ENCODE assay signal across 29 cellular contexts in the genomic region with DNA sequence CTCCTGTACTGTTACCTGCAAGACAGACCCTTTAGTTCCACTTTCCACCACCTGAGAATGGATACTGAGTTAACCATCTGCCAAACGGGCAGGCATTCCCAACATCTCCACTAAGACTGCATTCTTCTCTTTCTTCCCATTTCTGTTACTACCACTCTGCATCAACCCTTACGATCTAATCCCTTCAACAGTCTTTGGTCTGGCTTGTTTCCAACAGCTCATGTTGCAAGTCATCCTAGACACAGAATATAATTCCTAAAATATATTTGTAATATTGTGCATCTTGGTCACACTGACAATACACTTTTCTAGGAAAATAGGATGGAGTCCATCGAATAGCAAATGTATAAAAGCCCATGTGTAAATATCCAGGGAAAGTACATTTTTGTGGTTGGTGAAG.
DNase-seq lines count a peak whose midpoint lies in the region; ATAC-seq and TF ChIP-seq lines count a peak whose summit lies in the region.
"Had no signal": no experiment of that assay in that cellular context is flagged by ENCODE, and none has a peak within 500 bp of the region (broad histone marks: within the 10 kb centered on the region; RNA-seq: fewer than 3 reads in every experiment).

No MANE protein-coding gene starts in this region.

- H2AK5ac ChIP-seq in mesenchymal stem cell (ENCODE audit: low read length, severe bottlenecking): no peak overlapping the region

- 97% methylated on average over 2 of the region's 3 CpGs for WGBS in mesenchymal stem cell

- DNase-seq in NCI-H1105 treated with DMSO at 0.1 percent for 48 hours (lab: John Stamatoyannopoulos, UW) (peak; percentile 2), NCI-H1105 (lab: John Stamatoyannopoulos, UW) (no peak), NCI-H2171 treated with DMSO at 0.1 percent for 48 hours (lab: John Stamatoyannopoulos, UW) (peak; percentile 63), cardiac fibroblast (ENCODE audit: low read depth in 2 of 2) (peak; percentile 14 to 18), mesenchymal stem cell (peak; percentile 28), HFFc6 (no peak)
- DNase-seq: 8988T; activated CD4-positive, alpha-beta T cell treated with anti-CD3 and anti-CD28 coated beads, Interleukin-2, amount 10 ng/mL, durations not matched to agents 7 days and 5 days; cortex of kidney; DND-41; hypothalamus; islet precursor cell; mucosa of descending colon; NCI-H1436 treated with DMSO at 0.1 percent for 48 hours; NCI-H226; NK-92 treated with Interleukin-12 subunit alpha and Interleukin-12 subunit beta, amount 100 ng/mL, for 24 hours; right cardiac atrium; T-helper 17 cell; trophoblast cell had no signal

- H3K27ac ChIP-seq in mesenchymal stem cell (ENCODE audit: low read length, poor library complexity, severe bottlenecking): no peak overlapping the region
- H3K27ac ChIP-seq: parathyroid adenoma, SJSA1, VCaP had no signal

- H3K27me3 ChIP-seq in mesenchymal stem cell (ENCODE audit: control insufficient read depth in 1 of 2, insufficient read depth in 1 of 2, low read length in 2 of 2): no peaks in the 10 kb centered on the region
- H3K27me3 ChIP-seq: SJSA1 had no signal

- TF ChIP-seq CTCF in cardiac fibroblast (IDR thresholded peaks at IDR 0.05; ENCODE audit: low read depth, low read length): no peak
- TF ChIP-seq CTCF in HFFc6 (IDR thresholded peaks at IDR 0.05): no peak

- H3K4me2 ChIP-seq in mesenchymal stem cell (ENCODE audit: low read length, poor library complexity, severe bottlenecking): no peak overlapping the region

- ATAC-seq in GM21423 (IDR thresholded peaks at IDR 0.05; ENCODE audit: unreplicated experiment) (no peak), HG03439 (IDR thresholded peaks at IDR 0.05; ENCODE audit: unreplicated experiment) (no peak)
- ATAC-seq: activated naive CD4-positive, alpha-beta T cell treated with anti-CD3 and anti-CD28 coated beads, Interleukin-2, amount 50 U/mL, for 72 hours; mucosa of descending colon; Panc1; right cardiac atrium; T-helper 17 cell had no signal

- no peaks in the 10 kb centered on the region for H3K36me3 Mint-ChIP-seq in HFFc6 (ENCODE audit: low read depth)
- H3K36me3 Mint-ChIP-seq: activated naive CD4-positive, alpha-beta T cell treated with anti-CD3 and anti-CD28 coated beads, Interleukin-2, amount 50 U/mL, for 72 hours had no signal

- no peak overlapping the region for H3K27ac Mint-ChIP-seq in HFFc6
- H3K27ac Mint-ChIP-seq: activated CD4-positive, alpha-beta T cell treated with anti-CD3 and anti-CD28 coated beads, Interleukin-2, amount 10 ng/mL, durations not matched to agents 7 days and 5 days; activated T-helper 1 cell treated with anti-CD3 and anti-CD28 coated beads, Interleukin-12 subunit alpha, Interleukin-12 subunit beta, Interleukin-2, Interleukin-4 antibody, amounts not matched to agents 30 ng/mL and 10 ng/mL and 1 ng/mL, durations not matched to agents 14 hours and 24 hours and 36 hours; B cell; brain; T-helper 17 cell had no signal

- no peaks in the 10 kb centered on the region for H3K9me3 ChIP-seq in mesenchymal stem cell (ENCODE audit: control insufficient read depth, low read length)
- H3K9me3 ChIP-seq: mucosa of descending colon, SJSA1 had no signal

- no peak overlapping the region for H4K8ac ChIP-seq in mesenchymal stem cell (ENCODE audit: low read length)

- no peak overlapping the region for H3K14ac ChIP-seq in mesenchymal stem cell (ENCODE audit: low read length in 2 of 2)

- no peak overlapping the region for H3K23ac ChIP-seq in mesenchymal stem cell (ENCODE audit: low read length in 2 of 2)

- H2BK12ac ChIP-seq in mesenchymal stem cell (ENCODE audit: low read length in 2 of 2): no peak overlapping the region

- H3K4me3 ChIP-seq in cardiac fibroblast (replicated peaks in 1 of 2; ENCODE audit: low read depth in 2 of 2, low read length in 2 of 2): no peak overlapping the region
- H3K4me3 ChIP-seq in mesenchymal stem cell (ENCODE audit: insufficient read depth in 1 of 2, low read depth in 1 of 2, low read length in 2 of 2): no peak overlapping the region
- H3K4me3 ChIP-seq: mucosa of descending colon, SJSA1 had no signal

- H3K27me3 Mint-ChIP-seq in HFFc6 (ENCODE audit: insufficient read depth): no peaks in the 10 kb centered on the region
- H3K27me3 Mint-ChIP-seq: activated CD4-positive, alpha-beta T cell treated with anti-CD3 and anti-CD28 coated beads, Interleukin-2, amount 10 ng/mL, durations not matched to agents 7 days and 5 days; B cell; brain; T-helper 17 cell had no signal

- H2BK5ac ChIP-seq in mesenchymal stem cell (ENCODE audit: low read depth, low read length, poor library complexity, severe bottlenecking): no peak overlapping the region

- no peak overlapping the region for H4K91ac ChIP-seq in mesenchymal stem cell (ENCODE audit: low read length)

- H3K9ac ChIP-seq in mesenchymal stem cell (ENCODE audit: low read length): no peak overlapping the region
- H3K9ac ChIP-seq: parathyroid adenoma had no signal

- H3K4me1 ChIP-seq in mesenchymal stem cell (ENCODE audit: control insufficient read depth, insufficient read depth, low read depth, low read length): peaks cover 1% of the 10 kb centered on the region
- H3K4me1 ChIP-seq: parathyroid adenoma had no signal

- H3K4ac ChIP-seq in mesenchymal stem cell (ENCODE audit: low read depth in 1 of 2, low read length in 2 of 2): no peak overlapping the region

- peaks cover 6 to 29% of the 10 kb centered on the region in 2 experiments for H3K36me3 ChIP-seq in mesenchymal stem cell (ENCODE audit: control insufficient read depth in 1 of 2, insufficient read depth in 2 of 2, low read depth in 1 of 2, low read length in 2 of 2)

- no peak overlapping the region for H3K4me3 Mint-ChIP-seq in HFFc6
- H3K4me3 Mint-ChIP-seq: activated CD4-positive, alpha-beta T cell treated with anti-CD3 and anti-CD28 coated beads, Interleukin-2, amount 10 ng/mL, durations not matched to agents 7 days and 5 days; activated T-helper 1 cell treated with anti-CD3 and anti-CD28 coated beads, Interleukin-12 subunit alpha, Interleukin-12 subunit beta, Interleukin-2, Interleukin-4 antibody, amounts not matched to agents 30 ng/mL and 10 ng/mL and 1 ng/mL, durations not matched to agents 14 hours and 24 hours and 36 hours; B cell; brain; T-helper 17 cell had no signal

- no peak overlapping the region for H2AFZ ChIP-seq in mesenchymal stem cell (ENCODE audit: low read depth, low read length)
- H2AFZ ChIP-seq: parathyroid adenoma had no signal

- no peaks in the 10 kb centered on the region for H3K4me1 Mint-ChIP-seq in HFFc6 (ENCODE audit: low read depth)
- H3K4me1 Mint-ChIP-seq: B cell, T-helper 17 cell had no signal

- H3K9me3 Mint-ChIP-seq in HFFc6: peaks cover 56% of the 10 kb centered on the region
- H3K9me3 Mint-ChIP-seq: activated CD4-positive, alpha-beta T cell treated with anti-CD3 and anti-CD28 coated beads, Interleukin-2, amount 10 ng/mL, durations not matched to agents 7 days and 5 days; activated naive CD4-positive, alpha-beta T cell treated with anti-CD3 and anti-CD28 coated beads, Interleukin-2, amount 50 U/mL, for 72 hours; activated T-helper 1 cell treated with anti-CD3 and anti-CD28 coated beads, Interleukin-12 subunit alpha, Interleukin-12 subunit beta, Interleukin-2, Interleukin-4 antibody, amounts not matched to agents 30 ng/mL and 10 ng/mL and 1 ng/mL, durations not matched to agents 14 hours and 24 hours and 36 hours; brain had no signal

- H2BK15ac ChIP-seq in mesenchymal stem cell (ENCODE audit: low read depth, poor library complexity, severe bottlenecking): no peak overlapping the region

- H2BK120ac ChIP-seq in mesenchymal stem cell (ENCODE audit: low read depth, low read length): no peak overlapping the region

- no peak overlapping the region for H3K18ac ChIP-seq in mesenchymal stem cell (ENCODE audit: low read depth in 1 of 2, low read length in 2 of 2)

- H3K79me1 ChIP-seq in mesenchymal stem cell (replicated peaks; ENCODE audit: low read length, poor library complexity, severe bottlenecking): peaks cover 21% of the 10 kb centered on the region

Comparison
In these comparisons a context has a peak if more than half of its experiments do, and no peak if none do; other contexts are left out.
1. DNase-seq: peak in NCI-H1105 treated with DMSO at 0.1 percent for 48 hours (single experiment), NCI-H2171 treated with DMSO at 0.1 percent for 48 hours (single experiment), cardiac fibroblast (2 of 2) and mesenchymal stem cell (single experiment); none in NCI-H1105 (single experiment) and HFFc6 (single experiment).